In the genomic region with DNA sequence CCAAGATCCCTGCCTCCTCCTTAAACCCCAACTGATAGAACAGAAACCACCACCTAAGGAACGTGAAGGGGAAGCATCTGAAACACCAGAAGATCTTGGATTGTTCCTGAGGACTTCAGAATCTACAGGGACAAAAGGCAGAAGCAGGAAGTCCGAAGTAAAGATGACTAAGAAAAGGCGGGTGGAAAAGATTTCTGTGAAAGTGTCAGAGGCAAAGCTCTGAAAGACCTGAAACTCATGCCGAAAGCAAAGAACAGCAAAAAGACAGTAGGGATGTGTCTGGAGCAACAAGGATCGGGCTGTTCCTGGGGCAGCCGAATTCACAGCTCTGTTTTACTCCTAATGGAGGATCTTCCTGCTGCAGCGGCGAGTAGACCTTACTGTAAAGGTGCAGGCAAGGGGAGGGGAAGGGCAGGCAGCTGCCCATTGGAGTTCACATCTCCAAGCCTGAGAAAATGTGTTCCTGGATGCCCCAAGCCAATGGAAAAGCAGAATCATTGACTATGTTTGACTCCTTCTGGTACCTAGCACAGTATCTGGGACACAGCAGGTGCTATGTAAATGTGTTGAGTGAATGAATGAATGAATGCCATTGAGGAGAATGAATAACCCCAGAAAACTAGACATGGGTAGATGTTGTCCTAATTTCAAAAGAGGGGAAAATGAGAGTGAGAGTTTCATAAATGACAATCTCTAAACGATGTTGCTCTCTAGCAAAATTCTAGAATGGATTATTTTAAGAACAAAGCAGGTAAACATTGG, we compare ENCODE assay signal across 8 cellular contexts. TPM values are rescaled to one million over a fixed set of nuclear protein-coding genes. Genes with fewer than 3 reads are reported as not detected.
DNase-seq lines count a peak whose midpoint lies in the region; ATAC-seq and TF ChIP-seq lines count a peak whose summit lies in the region.

No MANE protein-coding gene starts in this region.

- H3K27me3 Mint-ChIP-seq in CD4-positive, alpha-beta T cell = peaks cover 5% of the 10 kb centered on the region
- H3K27me3 Mint-ChIP-seq in H9 (ENCODE audit: low read depth) = peaks cover 1% of the 10 kb centered on the region
- no peaks in the 10 kb centered on the region for H3K27me3 Mint-ChIP-seq in natural killer cell (ENCODE audit: low read depth in 2 of 2)

- no peaks in the 10 kb centered on the region for H4K20me1 ChIP-seq in H9 (ENCODE audit: control insufficient read depth, insufficient read depth, insufficient read length)

- H3K79me2 ChIP-seq in H9 (ENCODE audit: insufficient read depth, low read length) = no peaks in the 10 kb centered on the region

- H4K91ac ChIP-seq in H9 (ENCODE audit: insufficient read length, low read depth, low read length) = no peak overlapping the region

- CTCF ChIA-PET in CD4-positive, alpha-beta T cell (lab: Charles Lee) = interaction anchor here (1.3 to 2.1 kb wide), 6 partner anchors 13 to 159 kb away, joined by 3 to 13 read pairs (median 6); partner anchors contain the start of genes PDIA4 and ZNF398

- 0 out of 2 replicates have a peak, but pooled peaks cover 2% of the 10 kb centered on the region for H3K4me1 ChIP-seq in H9 (ENCODE audit: insufficient read depth, low read length)
- H3K4me1 ChIP-seq in RWPE2 (ENCODE audit: insufficient read depth, poor library complexity, severe bottlenecking) = peaks cover 2% of the 10 kb centered on the region

- H3K4me3 ChIP-seq in RWPE2 (ENCODE audit: severe bottlenecking) (peak overlapping the region; percentile 50), epithelial cell of esophagus (ENCODE audit: low read length) (peak overlapping the region; percentile 80)

- no peak overlapping the region for H2AK5ac ChIP-seq in H9 (ENCODE audit: insufficient read length, low read length)

- H3K56ac ChIP-seq in H9 (ENCODE audit: insufficient read length, low read depth, low read length) = no peak overlapping the region

- H4K5ac ChIP-seq in H9 (ENCODE audit: insufficient read length, low read depth, low read length) = no peak overlapping the region

- H3K9me3 ChIP-seq in CD4-positive, alpha-beta T cell (ENCODE audit: control insufficient read depth, low read length) = no peaks in the 10 kb centered on the region
- H3K9me3 ChIP-seq in H9 (ENCODE audit: control insufficient read depth, low read depth, low read length) = no peaks in the 10 kb centered on the region
- no peaks in the 10 kb centered on the region for H3K9me3 ChIP-seq in RWPE2 (ENCODE audit: severe bottlenecking)

- peak overlapping the region; percentile 73 for H3K27ac ChIP-seq in CD4-positive, alpha-beta T cell (ENCODE audit: low read depth, low read length)
- H3K27ac ChIP-seq in H9 (ENCODE audit: insufficient read length, low read depth, low read length) (peak overlapping the region; percentile 40), RWPE2 (ENCODE audit: poor library complexity, severe bottlenecking) (peak overlapping the region; percentile 80)

- peak overlapping the region; percentile 65 for H3K9ac ChIP-seq in H9 (ENCODE audit: extremely low read depth, insufficient read length, low read length)

- H3K36me3 ChIP-seq in RWPE2 (ENCODE audit: low read depth) = no peaks in the 10 kb centered on the region

- WGBS in H9 (ENCODE audit: extremely low coverage, insufficient read length, low lambda C conversion rate) = no CpG with 5 or more reads among the region's 9 CpGs

- H3K27ac Mint-ChIP-seq in CD4-positive, alpha-beta T cell = peak overlapping the region; percentile 95
- H3K27ac Mint-ChIP-seq in H9 (peak overlapping the region; percentile 94 to 98 (median 97)), natural killer cell (peak overlapping the region; percentile 92 to 96)

- H2BK120ac ChIP-seq in H9 (ENCODE audit: low read depth, low read length, poor library complexity, severe bottlenecking) = no peak overlapping the region

- peak overlapping the region; percentile 43 for H3K18ac ChIP-seq in H9 (ENCODE audit: insufficient read length, low read depth, low read length)

- DNase-seq in CD4-positive, alpha-beta T cell = no peak
- DNase-seq in H9 (no peak), RWPE2 (ENCODE audit: low spot score) (no peak), epithelial cell of esophagus (ENCODE audit: low read depth) (peak; percentile 40), natural killer cell (no peak), D341Med (ENCODE audit: low spot score) (no peak)
- no peak for DNase-seq in stimulated activated CD4-positive, alpha-beta T cell treated with anti-CD3 and anti-CD28 coated beads, Interleukin-1b, Interleukin-23, amount 100 ng/mL, for 48 hours

- no peak overlapping the region for H2BK20ac ChIP-seq in H9 (ENCODE audit: low read depth, low read length, poor library complexity, severe bottlenecking)

- H2AFZ ChIP-seq in H9 (ENCODE audit: low read length) = peak overlapping the region; percentile 96

- peaks cover 53% of the 10 kb centered on the region for H3K4me1 Mint-ChIP-seq in CD4-positive, alpha-beta T cell (ENCODE audit: low read depth)
- H3K4me1 Mint-ChIP-seq in H9 = peaks cover 21 to 27% of the 10 kb centered on the region in 2 experiments
- peaks cover 42 to 52% of the 10 kb centered on the region in 2 donors for H3K4me1 Mint-ChIP-seq in natural killer cell

- no peak for ATAC-seq in CD4-positive, alpha-beta T cell (ENCODE audit: poor library complexity)
- ATAC-seq in RWPE2 (ENCODE audit: low read depth) (peak; percentile 36), natural killer cell (peak in 1 of 3 donors; percentile 16), HG03139 (IDR thresholded peaks at IDR 0.05; ENCODE audit: unreplicated experiment) (no peak)

- H3K4me2 ChIP-seq in H9 (ENCODE audit: insufficient read depth, insufficient read length, low read length) = peak overlapping the region; percentile 88

- H3K79me1 ChIP-seq in H9 (ENCODE audit: insufficient read depth, low read depth, low read length, poor library complexity, severe bottlenecking) = no peaks in the 10 kb centered on the region

- H2BK15ac ChIP-seq in H9 (ENCODE audit: low read depth, low read length) = no peak overlapping the region

- no peak for TF ChIP-seq CTCF in CD4-positive, alpha-beta T cell (IDR thresholded peaks at IDR 0.05)
- no peak for TF ChIP-seq CTCF in H9 (conservative IDR thresholded peaks at IDR 0.05)
- TF ChIP-seq CTCF in RWPE2 (IDR thresholded peaks at IDR 0.05; ENCODE audit: poor library complexity, severe bottlenecking) = no peak
- TF ChIP-seq CTCF in epithelial cell of esophagus (IDR thresholded peaks at IDR 0.05; ENCODE audit: insufficient read depth, low read depth, low read length, missing control alignments) = no peak
- TF ChIP-seq CTCF in natural killer cell (IDR thresholded peaks at IDR 0.05) = no peak

- POLR2A ChIA-PET in CD4-positive, alpha-beta T cell (lab: Charles Lee) = interaction anchor here (0.5 to 1.6 kb wide), 10 partner anchors 13 to 289 kb away, joined by 3 to 14 read pairs (median 4); partner anchors contain the start of genes CUL1, EZH2, PDIA4 and ZNF398

- H3K4ac ChIP-seq in H9 (ENCODE audit: low read depth, low read length) = no peak overlapping the region

- H3K23me2 ChIP-seq in H9 (ENCODE audit: insufficient read length, low read depth, low read length, poor library complexity, severe bottlenecking) = peaks cover 12% of the 10 kb centered on the region

- no peaks in the 10 kb centered on the region for H3K27me3 ChIP-seq in CD4-positive, alpha-beta T cell (ENCODE audit: control insufficient read depth, insufficient read depth, low read length)
- H3K27me3 ChIP-seq in H9 (ENCODE audit: insufficient read depth, low read length) (no peaks in the 10 kb centered on the region), RWPE2 (ENCODE audit: insufficient read depth, poor library complexity, severe bottlenecking) (no peaks in the 10 kb centered on the region)

- no peak overlapping the region for H3T11ph ChIP-seq in H9 (ENCODE audit: low read length)

- no peaks in the 10 kb centered on the region for H3K9me3 Mint-ChIP-seq in CD4-positive, alpha-beta T cell
- peaks cover 6 to 23% of the 10 kb centered on the region in 2 experiments; a peak in 4 of 5 replicates for H3K9me3 Mint-ChIP-seq in H9
- H3K9me3 Mint-ChIP-seq in natural killer cell = no peaks in the 10 kb centered on the region

- H3K36me3 Mint-ChIP-seq in CD4-positive, alpha-beta T cell (ENCODE audit: low read depth) = peaks cover 14% of the 10 kb centered on the region
- peaks cover 3 to 10% (median 4%) of the 10 kb centered on the region in 3 experiments; a peak in 5 of 7 replicates for H3K36me3 Mint-ChIP-seq in H9 (ENCODE audit: insufficient read depth in 1 of 3, low read depth in 3 of 3)
- no peaks in the 10 kb centered on the region for H3K36me3 Mint-ChIP-seq in natural killer cell

- H3K14ac ChIP-seq in H9 (ENCODE audit: insufficient read depth, low read length) = peak overlapping the region; percentile 78; the same call in 1 of the 2 replicates

- H4K8ac ChIP-seq in H9 (replicated peaks; ENCODE audit: insufficient read length, low read depth, low read length) = no peak overlapping the region

- peak overlapping the region; percentile 21 for H2BK12ac ChIP-seq in H9 (ENCODE audit: insufficient read length, low read depth, low read length)

- H3K4me3 Mint-ChIP-seq in CD4-positive, alpha-beta T cell = peak overlapping the region; percentile 96
- H3K4me3 Mint-ChIP-seq in H9 (peak overlapping the region; percentile 83 to 90), natural killer cell (peak overlapping the region; percentile 99)

- no peak overlapping the region for H2BK5ac ChIP-seq in H9 (ENCODE audit: insufficient read length, low read length)

- H3K23ac ChIP-seq in H9 (ENCODE audit: insufficient read length, low read depth, low read length) = no peak overlapping the region

- intact Hi-C loops in CD4-positive, alpha-beta T cell (cut with DNase I, micrococcal nuclease) = loop anchor here (1.0 to 10.0 kb wide), 5 partner anchors 40 to 437 kb away; partner anchors contain the start of genes EZH2 (in 1 of the 2), PDIA4 (in 1 of the 2) and ZNF786 (in 1 of the 2)
- intact Hi-C loops in natural killer cell (cut with micrococcal nuclease) = loop anchor here (1.0 to 5.0 kb wide), 3 partner anchors 41 to 102 kb away; partner anchors contain the start of genes PDIA4 and ZNF786

RNA-seq across cellular contexts. Expression of gene PDIA4, which starts 40.4 kb away (rescaled TPM):
- 10 to 100 TPM; 19.5 to 19.9 TPM for total RNA-seq in CD4-positive, alpha-beta T cell
- total RNA-seq in H9 (2021) (217 and 230 TPM in 2 replicates), natural killer cell (10 to 100 TPM; 54.0 to 82.0 (median 62.7) TPM)
